Comparison of ENCODE assay signal across 8 cellular contexts in the genomic region with DNA sequence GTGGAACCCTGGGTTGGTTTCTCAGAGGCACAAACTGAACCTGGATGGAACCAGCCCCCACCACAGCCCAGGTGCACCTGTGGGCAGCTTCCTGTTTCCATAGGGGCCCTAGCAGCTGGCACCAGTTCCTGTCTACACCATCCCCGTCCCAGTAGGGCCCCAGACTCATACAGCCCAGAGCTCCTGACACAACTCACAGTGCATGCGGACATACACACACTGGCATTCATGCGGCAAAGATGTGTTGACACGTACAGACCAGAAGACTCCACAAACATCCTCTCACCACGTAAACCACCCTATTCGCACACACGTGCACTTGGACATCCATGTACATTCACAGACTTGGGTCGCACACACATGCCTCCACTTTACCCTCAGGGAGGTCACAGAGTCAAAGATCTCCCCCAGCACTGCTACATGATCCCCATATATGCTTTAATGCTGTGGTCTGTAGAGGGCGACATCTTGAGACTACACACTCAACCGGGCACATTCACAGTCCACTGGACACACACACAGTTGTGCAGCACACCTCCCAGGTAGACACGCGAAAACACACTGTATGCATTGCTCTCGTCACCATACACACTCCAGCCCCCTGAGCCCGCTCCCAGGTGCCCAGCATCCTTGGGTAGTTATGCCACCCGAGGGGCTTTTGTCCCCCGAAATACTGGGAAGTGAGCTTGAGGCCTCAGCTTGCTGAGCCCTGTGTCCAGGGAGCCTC. TPM values are rescaled to one million over a fixed set of nuclear protein-coding genes. Genes with fewer than 3 reads are reported as not detected.
A peak's percentile ranks its signal among the peaks of the same experiment; 100 is the strongest.
DNase-seq lines count a peak whose midpoint lies in the region; ATAC-seq and TF ChIP-seq lines count a peak whose summit lies in the region.

No MANE protein-coding gene starts in this region.

- no peaks in the 10 kb centered on the region for H3K27me3 Mint-ChIP-seq in activated CD4-positive, alpha-beta T cell treated with anti-CD3 and anti-CD28 coated beads, Interleukin-2, amount 10 ng/mL, durations not matched to agents 7 days and 5 days

- H3K36me3 Mint-ChIP-seq in activated CD4-positive, alpha-beta T cell treated with anti-CD3 and anti-CD28 coated beads, Interleukin-2, amount 10 ng/mL, durations not matched to agents 7 days and 5 days (ENCODE audit: low read depth) = no peaks in the 10 kb centered on the region

- WGBS in GM23248 (ENCODE audit: low coverage in 1 of 2, low lambda C conversion rate in 2 of 2, missing lambda C conversion rate in 2 of 2), 2 experiments = 88 to 90% methylated on average over 14 to 16 of the region's 16 CpGs
- 57% methylated on average over 6 of the region's 16 CpGs for WGBS in right lobe of liver (ENCODE audit: insufficient coverage, low coverage, low lambda C conversion rate, missing lambda C conversion rate)

- no peaks in the 10 kb centered on the region for H3K9me3 Mint-ChIP-seq in activated CD4-positive, alpha-beta T cell treated with anti-CD3 and anti-CD28 coated beads, Interleukin-2, amount 10 ng/mL, durations not matched to agents 7 days and 5 days

- CTCF ChIA-PET in activated CD4-positive, alpha-beta T cell treated with anti-CD3 and anti-CD28 coated beads, Interleukin-2, amount 10 ng/mL, durations not matched to agents 7 days and 5 days (lab: Charles Lee) = interaction anchor here (0.5 to 2.2 kb wide), 4 partner anchors 8 to 994 kb away, joined by 3 to 6 read pairs (median 4); no protein-coding TSS in a partner anchor

- H3K9me2 ChIP-seq in GM23248 (ENCODE audit: insufficient read depth) (no peaks in the 10 kb centered on the region), Karpas-422 (replicated peaks; ENCODE audit: insufficient read depth, low read length) (no peaks in the 10 kb centered on the region)

- H3K4me3 ChIP-seq in GM23248 (no peak overlapping the region), Karpas-422 (ENCODE audit: low read length) (peak overlapping the region; percentile 22; the same call in 1 of the 2 replicates), ascending aorta (peak overlapping the region; percentile 35 to 62), right lobe of liver (peak overlapping the region in 1 of 3 donors; percentile 2), upper lobe of right lung (peak overlapping the region; percentile 49)

- H3K27ac ChIP-seq in GM23248 = no peak overlapping the region
- no peak overlapping the region for H3K27ac ChIP-seq in Karpas-422 (ENCODE audit: low read length)
- peak overlapping the region; percentile 96 for H3K27ac ChIP-seq in ascending aorta
- peak overlapping the region; percentile 43 to 74 (median 47) for H3K27ac ChIP-seq in right lobe of liver
- peak overlapping the region; percentile 81 for H3K27ac ChIP-seq in upper lobe of right lung

- intact Hi-C loops in ascending aorta (cut with DNase I) (no loop called here), right lobe of liver (cut with DNase I) (no loop called here), upper lobe of right lung (cut with DNase I) (no loop called here)

- peak overlapping the region; percentile 3; the same call in 1 of the 2 replicates for H3K9ac ChIP-seq in GM23248
- peak overlapping the region; percentile 34 for H3K9ac ChIP-seq in Karpas-422 (ENCODE audit: low read length)

- peak in 1 of 4 donors; percentile 9 for ATAC-seq in right lobe of liver
- ATAC-seq in upper lobe of right lung = no peak

- H3K4me2 ChIP-seq in GM23248 (ENCODE audit: unreplicated experiment) (no peak overlapping the region), Karpas-422 (ENCODE audit: low read depth, low read length, poor library complexity, severe bottlenecking) (peak overlapping the region; percentile 70)

- in situ Hi-C loops in GM23248 (cut with MboI) = no loop called here

- H3K4me1 Mint-ChIP-seq in activated CD4-positive, alpha-beta T cell treated with anti-CD3 and anti-CD28 coated beads, Interleukin-2, amount 10 ng/mL, durations not matched to agents 7 days and 5 days = peaks cover 36% of the 10 kb centered on the region

- peak; percentile 30 for DNase-seq in activated CD4-positive, alpha-beta T cell treated with anti-CD3 and anti-CD28 coated beads, Interleukin-2, amount 10 ng/mL, durations not matched to agents 7 days and 5 days
- no peak for DNase-seq in activated CD4-positive, alpha-beta T cell treated with anti-CD3 and anti-CD28 coated beads, Interleukin-2, amount 50 U/mL, for 1 hour
- no peak for DNase-seq in GM23248
- DNase-seq in Karpas-422 = peak; percentile 71
- no peak for DNase-seq in ascending aorta (ENCODE audit: low spot score in 2 of 2)
- DNase-seq in right lobe of liver = no peak
- no peak for DNase-seq in upper lobe of right lung
- no peak for DNase-seq in COLO829 (ENCODE audit: low spot score)

- H3K4me3 Mint-ChIP-seq in activated CD4-positive, alpha-beta T cell treated with anti-CD3 and anti-CD28 coated beads, Interleukin-2, amount 10 ng/mL, durations not matched to agents 7 days and 5 days = no peak overlapping the region

- H3F3A ChIP-seq in GM23248 (ENCODE audit: insufficient read depth) = peaks cover 20% of the 10 kb centered on the region

- H2AFZ ChIP-seq in GM23248 = no peak overlapping the region
- no peak overlapping the region for H2AFZ ChIP-seq in Karpas-422 (ENCODE audit: low read length)

- H3K36me3 ChIP-seq in GM23248 (ENCODE audit: low read depth) (no peaks in the 10 kb centered on the region), Karpas-422 (ENCODE audit: insufficient read depth, low read length) (no peaks in the 10 kb centered on the region), ascending aorta (no peaks in the 10 kb centered on the region), right lobe of liver (no peaks in the 10 kb centered on the region), upper lobe of right lung (no peaks in the 10 kb centered on the region)

- H3K27me3 ChIP-seq in GM23248 (replicated peaks; ENCODE audit: insufficient read depth) (no peaks in the 10 kb centered on the region), Karpas-422 (ENCODE audit: low read length) (no peaks in the 10 kb centered on the region; the same call in 1 of the 2 replicates), ascending aorta (no peaks in the 10 kb centered on the region), right lobe of liver (no peaks in the 10 kb centered on the region), upper lobe of right lung (no peaks in the 10 kb centered on the region)

- no peaks in the 10 kb centered on the region; the same call in 1 of the 2 replicates for H4K20me1 ChIP-seq in GM23248 (ENCODE audit: insufficient read depth)
- H4K20me1 ChIP-seq in Karpas-422 (ENCODE audit: insufficient read depth, low read depth, low read length) = no peaks in the 10 kb centered on the region

- peaks cover 97% of the 10 kb centered on the region for H3K79me2 ChIP-seq in GM23248 (ENCODE audit: insufficient read depth)
- H3K79me2 ChIP-seq in Karpas-422 (ENCODE audit: low read length) = no peaks in the 10 kb centered on the region

- H3K4me1 ChIP-seq in GM23248 (ENCODE audit: insufficient read depth) (peaks cover 32% of the 10 kb centered on the region), Karpas-422 (ENCODE audit: low read length) (peaks cover 36% of the 10 kb centered on the region), ascending aorta (peaks cover 48 to 90% of the 10 kb centered on the region in 2 donors), right lobe of liver (peaks cover 0 to 95% (median 47%) of the 10 kb centered on the region in 4 donors), upper lobe of right lung (peaks cover 60% of the 10 kb centered on the region)

- no peak overlapping the region for H3K27ac Mint-ChIP-seq in activated CD4-positive, alpha-beta T cell treated with anti-CD3 and anti-CD28 coated beads, Interleukin-2, amount 10 ng/mL, durations not matched to agents 7 days and 5 days

- POLR2A ChIA-PET in activated CD4-positive, alpha-beta T cell treated with anti-CD3 and anti-CD28 coated beads, Interleukin-2, amount 10 ng/mL, durations not matched to agents 7 days and 5 days (lab: Charles Lee) = no interaction called here

- TF ChIP-seq CTCF in ascending aorta (IDR thresholded peaks at IDR 0.05) = peak in 1 of 3 experiments; percentile 39
- peak in 2 of 4 donors; percentile 12 to 25 for TF ChIP-seq CTCF in right lobe of liver (IDR thresholded peaks at IDR 0.05)
- peak; percentile 15 for TF ChIP-seq CTCF in upper lobe of right lung (IDR thresholded peaks at IDR 0.05)

- no peak for TF ChIP-seq POLR2A in right lobe of liver (IDR thresholded peaks at IDR 0.05)

- H3K9me3 ChIP-seq in GM23248 (ENCODE audit: low read depth) = no peaks in the 10 kb centered on the region
- H3K9me3 ChIP-seq in Karpas-422 (ENCODE audit: low read length) = no peaks in the 10 kb centered on the region
- H3K9me3 ChIP-seq in ascending aorta = no peaks in the 10 kb centered on the region
- H3K9me3 ChIP-seq in right lobe of liver = no peaks in the 10 kb centered on the region
- H3K9me3 ChIP-seq in upper lobe of right lung = no peaks in the 10 kb centered on the region

RNA-seq across cellular contexts. Expression of a gene that starts 22.4 kb away (rescaled TPM):
- 1 to 10 TPM in 1 of 2 experiments, under 1 TPM in 1; 0.99 to 1.9 TPM for total RNA-seq in activated CD4-positive, alpha-beta T cell treated with anti-CD3 and anti-CD28 coated beads, Interleukin-2, amount 10 ng/mL, durations not matched to agents 7 days and 5 days
- total RNA-seq in GM23248 (2014; rRNA removed; shearing (Covaris generic)) = 163 and 168 TPM in 2 replicates
- 81.4 and 83.7 TPM in 2 replicates for polyA plus RNA-seq in GM23248 (2016; fragmentation: Nextera tagmentation; extraction: Ambion mirVana)
- 2.8 and 2.9 TPM in 2 replicates for total RNA-seq in Karpas-422 (2014; rRNA removed; shearing (Covaris generic); ENCODE audit: low replicate concordance)
- total RNA-seq in ascending aorta (41.9 TPM), right lobe of liver (10 to 100 TPM; 44.5 to 84.9 (median 66.4) TPM), upper lobe of right lung (30.6 TPM)

Comparison
In these comparisons a context has a peak if more than half of its experiments do, and no peak if none do; other contexts are left out.
1. DNase-seq: peak in activated CD4-positive, alpha-beta T cell treated with anti-CD3 and anti-CD28 coated beads, Interleukin-2, amount 10 ng/mL, durations not matched to agents 7 days and 5 days (single experiment) and Karpas-422 (single experiment); none in activated CD4-positive, alpha-beta T cell treated with anti-CD3 and anti-CD28 coated beads, Interleukin-2, amount 50 U/mL, for 1 hour (single experiment), GM23248 (single experiment), ascending aorta (0 of 2), right lobe of liver (0 of 3), upper lobe of right lung (single experiment) and COLO829 (single experiment).
2. H3K27ac ChIP-seq: peak in ascending aorta (2 of 2), right lobe of liver (3 of 3) and upper lobe of right lung (single experiment); none in GM23248 (single experiment) and Karpas-422 (single experiment).